In genomic region chr19:57320180-57321084, GRCh38 we compare ENCODE assay signal across 8 cellular contexts. TPM values are rescaled to one million over a fixed set of nuclear protein-coding genes. Genes with fewer than 3 reads are reported as not detected.
DNase-seq lines count a peak whose midpoint lies in the region; ATAC-seq and TF ChIP-seq lines count a peak whose summit lies in the region.

ZNF543 (plus strand) TSS chr19:57320472; CDS start chr19:57320854, 382 bp downstream.

- H3K27me3 Mint-ChIP-seq in activated T-cell treated with anti-CD3 and anti-CD28 coated beads, Interleukin-2, amount 50 U/mL, for 24 hours = peaks cover 25% of the 10 kb centered on the region

- H3K4me3 ChIP-seq in PC-3 (ENCODE audit: low read length) (peak within 1 kb of the TSS; percentile 88), esophagus (ENCODE audit: low read depth in 1 of 2, low read length in 2 of 2) (peak within 1 kb of the TSS; percentile 80 to 85), mucosa of rectum (ENCODE audit: low read length in 2 of 2) (peak within 1 kb of the TSS; percentile 88 to 91)

- H3K27me3 ChIP-seq in PC-3 (ENCODE audit: low read length) = 0 out of 2 replicates have a peak, but pooled peaks cover under 1% of the 10 kb centered on the region
- H3K27me3 ChIP-seq in esophagus (ENCODE audit: control insufficient read depth in 1 of 2, insufficient read depth in 2 of 2, low read length in 2 of 2) = no peaks in the 10 kb centered on the region
- no peaks in the 10 kb centered on the region for H3K27me3 ChIP-seq in mucosa of rectum (ENCODE audit: control insufficient read depth in 2 of 2, insufficient read depth in 2 of 2, low read length in 2 of 2)

- H3K4me3 Mint-ChIP-seq in activated T-cell treated with anti-CD3 and anti-CD28 coated beads, Interleukin-2, amount 50 U/mL, for 24 hours = peak within 1 kb of the TSS; percentile 84

- H3K27ac ChIP-seq in PC-3 (ENCODE audit: low read length) (peak within 1 kb of the TSS; percentile 19; the same call in 1 of the 2 replicates), esophagus (ENCODE audit: low read depth in 2 of 2, low read length in 1 of 2) (peak within 1 kb of the TSS; percentile 91 to 95), mucosa of rectum (ENCODE audit: low read depth in 2 of 2, low read length in 2 of 2) (peak within 1 kb of the TSS; percentile 84)

- POLR2A ChIA-PET in PC-3 (lab: Charles Lee; ENCODE audit: unreplicated experiment) = no interaction called here

- H4K20me1 ChIP-seq in PC-3 (ENCODE audit: low read length) = no peaks in the 10 kb centered on the region

- H3K9ac ChIP-seq in PC-3 (ENCODE audit: low read length) = peak within 1 kb of the TSS; percentile 94
- H3K9ac ChIP-seq in mucosa of rectum (ENCODE audit: low read depth in 1 of 2, low read length in 2 of 2) = peak within 1 kb of the TSS; percentile 88 to 95

- TF ChIP-seq RAD21 in Ishikawa (IDR thresholded peaks at IDR 0.05; ENCODE audit: low read depth) = no peak

- ATAC-seq in GM21619 (IDR thresholded peaks at IDR 0.05; ENCODE audit: unreplicated experiment) = peak; percentile 91
- peak; percentile 99 for ATAC-seq in PC-3

- peaks cover 53% of the 10 kb centered on the region for H3K9me3 Mint-ChIP-seq in activated T-cell treated with anti-CD3 and anti-CD28 coated beads, Interleukin-2, amount 50 U/mL, for 24 hours

- peak within 1 kb of the TSS; percentile 87 for H2AFZ ChIP-seq in PC-3 (ENCODE audit: low read length)

- H3K4me1 Mint-ChIP-seq in activated T-cell treated with anti-CD3 and anti-CD28 coated beads, Interleukin-2, amount 50 U/mL, for 24 hours (ENCODE audit: low read depth) = peaks cover 27% of the 10 kb centered on the region

- TF ChIP-seq CTCF in PC-3 (conservative IDR thresholded peaks at IDR 0.05; ENCODE audit: low read depth, low read length) = no peak

- H3K27ac Mint-ChIP-seq in activated T-cell treated with anti-CD3 and anti-CD28 coated beads, Interleukin-2, amount 50 U/mL, for 24 hours = peak within 1 kb of the TSS; percentile 93

- peaks cover 33% of the 10 kb centered on the region for H3K79me2 ChIP-seq in PC-3 (ENCODE audit: low read length)

- TSS peak; percentile 59 for BruUV-seq in PC-3 (replicated peaks; lab: Mats Ljungman, UMichigan)

- WGBS in esophagus, 2 donors = 1% methylated on average over 68 to 71 of the region's 71 CpGs

- H3K9me2 ChIP-seq in PC-3 (replicated peaks; ENCODE audit: low read length) = no peaks in the 10 kb centered on the region

- TF ChIP-seq EP300 in Ishikawa (IDR thresholded peaks at IDR 0.05; ENCODE audit: borderline replicate concordance) = no peak

- H3K36me3 ChIP-seq in PC-3 (ENCODE audit: low read depth, low read length) (peaks cover 20% of the 10 kb centered on the region), esophagus (ENCODE audit: control insufficient read depth in 2 of 2, insufficient read depth in 2 of 2, low read length in 1 of 2) (peaks cover 2 to 14% of the 10 kb centered on the region in 2 donors), mucosa of rectum (ENCODE audit: control insufficient read depth in 2 of 2, insufficient read depth in 2 of 2, low read length in 2 of 2) (peaks cover 19% of the 10 kb centered on the region in 2 donors)

- H3F3A ChIP-seq in PC-3 (ENCODE audit: low read length, unreplicated experiment) = no peaks in the 10 kb centered on the region

- H3K9me3 ChIP-seq in PC-3 (ENCODE audit: low read length) (no peaks in the 10 kb centered on the region), esophagus (ENCODE audit: control insufficient read depth in 2 of 2, insufficient read depth in 1 of 2, low read depth in 1 of 2, low read length in 1 of 2) (peaks cover 0 to 3% of the 10 kb centered on the region in 2 donors), mucosa of rectum (ENCODE audit: control insufficient read depth in 2 of 2, low read length in 2 of 2) (peaks cover 4 to 5% of the 10 kb centered on the region in 2 donors)

- DNase-seq in DMS53 (lab: John Stamatoyannopoulos, UW) (peak; percentile 98), PC-3 (peak; percentile 98)
- peak; percentile 95 for DNase-seq in activated T-cell treated with anti-CD3 and anti-CD28 coated beads, Interleukin-2, amount 50 U/mL, for 24 hours
- peak; percentile 82 to 87 for DNase-seq in stimulated activated CD8-positive, alpha-beta memory T cell treated with anti-CD3 and anti-CD28 coated beads, Interleukin-4, amount 100 ng/mL, for 4 hours (ENCODE audit: low read depth in 2 of 2, low spot score in 1 of 2)

- H3K4me1 ChIP-seq in PC-3 (ENCODE audit: insufficient read depth, low read length) = peaks cover 23% of the 10 kb centered on the region
- H3K4me1 ChIP-seq in esophagus (ENCODE audit: control insufficient read depth in 2 of 2, insufficient read depth in 2 of 2, low read length in 1 of 2) = peaks cover 2% of the 10 kb centered on the region in 2 donors
- peaks cover 4 to 14% of the 10 kb centered on the region in 2 donors for H3K4me1 ChIP-seq in mucosa of rectum (ENCODE audit: control insufficient read depth in 2 of 2, insufficient read depth in 2 of 2, low read length in 2 of 2)

- CTCF ChIA-PET in PC-3 (lab: Charles Lee) = no interaction called here

- intact Hi-C loops in PC-3 (cut with micrococcal nuclease) = loop anchor here (1.0 kb wide), 2 partner anchors 41 to 43 kb away; partner anchors contain the start of genes TRAPPC2B and ZNF547

- peaks cover 59% of the 10 kb centered on the region for H3K36me3 Mint-ChIP-seq in activated T-cell treated with anti-CD3 and anti-CD28 coated beads, Interleukin-2, amount 50 U/mL, for 24 hours (ENCODE audit: low read depth)

- peak within 1 kb of the TSS; percentile 94 for H3K4me2 ChIP-seq in PC-3 (ENCODE audit: low read length)

TF ChIP-seq in Ishikawa, 13 proteins besides CTCF, POLR2A, EP300 and RAD21:
- TF ChIP-seq USF1 (IDR thresholded peaks at IDR 0.05) (no peak), NFIC (IDR thresholded peaks at IDR 0.05) (no peak), CEBPB (IDR thresholded peaks at IDR 0.05) (no peak), TCF12 (IDR thresholded peaks at IDR 0.05; ENCODE audit: low read depth) (no peak), MAX (IDR thresholded peaks at IDR 0.05) (peak; percentile 44), FOXM1 (IDR thresholded peaks at IDR 0.05; ENCODE audit: borderline replicate concordance, low read depth) (no peak), ZBTB7A (IDR thresholded peaks at IDR 0.05; ENCODE audit: low read depth) (no peak), TAF1 (IDR thresholded peaks at IDR 0.05; ENCODE audit: low read depth) (peak; percentile 72), REST (IDR thresholded peaks at IDR 0.05; ENCODE audit: low read depth) (no peak), TEAD4 (IDR thresholded peaks at IDR 0.05) (0 out of 2 replicates have a peak, but pooled peaks have one; percentile 9), CREB1 (IDR thresholded peaks at IDR 0.05; ENCODE audit: low read depth) (peak; percentile 85), YY1 (IDR thresholded peaks at IDR 0.05; ENCODE audit: low read depth) (peak; percentile 56; the same call in 1 of the 2 replicates), EGR1 (IDR thresholded peaks at IDR 0.05) (no peak)

RNA-seq across cellular contexts. Expression of gene ZNF543, which starts in this region (rescaled TPM):
- 5.2 and 7.6 TPM in 2 replicates for total RNA-seq in PC-3 (2014; rRNA removed)
- 1 to 10 TPM; 1.4 to 2.6 TPM for polyA plus RNA-seq in esophagus

Comparison
In these comparisons a context has a peak if more than half of its experiments do, and no peak if none do; other contexts are left out.
1. Peak in every context shown above with its lines: DNase-seq, ATAC-seq, H3K4me3 ChIP-seq and H3K27ac ChIP-seq.
2. H3K27ac ChIP-seq: peak in every context shown above with its lines; median percentile 93 in esophagus; 84 in mucosa of rectum; 19 in PC-3.